8 cellular contexts compared by ENCODE assay signal in the genomic region with DNA sequence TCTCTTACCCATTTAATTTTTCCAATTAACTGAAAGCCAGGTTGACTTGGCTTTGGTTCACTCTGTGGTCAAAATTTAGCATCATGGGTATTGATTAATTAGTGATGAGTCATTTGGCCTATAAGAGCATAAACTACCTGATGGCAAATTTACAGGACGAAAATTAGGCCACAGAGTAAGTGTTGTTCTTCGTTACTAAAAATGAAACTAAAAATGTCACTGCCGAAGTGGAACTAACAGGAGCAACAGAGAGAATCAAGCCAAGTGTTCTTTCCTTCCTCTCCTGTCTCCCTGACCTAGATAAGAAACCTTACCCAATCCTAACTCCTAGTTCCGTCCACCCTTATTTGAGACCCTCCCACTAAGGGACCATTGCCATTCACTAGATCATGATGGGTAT.
DNase-seq lines count a peak whose midpoint lies in the region; ATAC-seq, FAIRE-seq and TF ChIP-seq lines count a peak whose summit lies in the region.

No MANE protein-coding gene starts in this region.

- intact Hi-C loops in kidney (cut with DNase I): no loop called here

- no peaks in the 10 kb centered on the region for H3K9me3 ChIP-seq in kidney (ENCODE audit: control insufficient read depth in 1 of 2, low read length in 2 of 2)

- no peak overlapping the region for H3K27ac ChIP-seq in kidney (ENCODE audit: low read depth in 2 of 2, low read length in 2 of 2)

- no peak overlapping the region for H3K27ac Mint-ChIP-seq in activated naive CD4-positive, alpha-beta T cell treated with anti-CD3 and anti-CD28 coated beads, Interleukin-2, amount 50 U/mL, for 24 hours
- H3K27ac Mint-ChIP-seq in T-helper 2 cell treated with Interferon-gamma antibody and Interleukin-4, amounts not matched to agents 5 μg/mL and 100 μg/mL, for 36 hours: peak overlapping the region; percentile 36

- H3K36me3 ChIP-seq in kidney (ENCODE audit: control insufficient read depth in 1 of 2, insufficient read depth in 2 of 2, low read length in 2 of 2): no peaks in the 10 kb centered on the region

- H3K4me3 ChIP-seq in kidney (ENCODE audit: low read length in 2 of 2): peak overlapping the region; percentile 40 to 43

- no peaks in the 10 kb centered on the region for H3K27me3 Mint-ChIP-seq in activated naive CD4-positive, alpha-beta T cell treated with anti-CD3 and anti-CD28 coated beads, Interleukin-2, amount 50 U/mL, for 24 hours
- peaks cover 1% of the 10 kb centered on the region for H3K27me3 Mint-ChIP-seq in T-helper 2 cell treated with Interferon-gamma antibody and Interleukin-4, amounts not matched to agents 5 μg/mL and 100 μg/mL, for 36 hours (ENCODE audit: low read depth)

- H3K4me1 Mint-ChIP-seq in activated naive CD4-positive, alpha-beta T cell treated with anti-CD3 and anti-CD28 coated beads, Interleukin-2, amount 50 U/mL, for 24 hours: peaks cover 32% of the 10 kb centered on the region
- peaks cover 26% of the 10 kb centered on the region for H3K4me1 Mint-ChIP-seq in T-helper 2 cell treated with Interferon-gamma antibody and Interleukin-4, amounts not matched to agents 5 μg/mL and 100 μg/mL, for 36 hours (ENCODE audit: low read depth)

- peak; percentile 92 for ATAC-seq in HG03108 (IDR thresholded peaks at IDR 0.05; ENCODE audit: unreplicated experiment)

- H3K4me1 ChIP-seq in kidney (ENCODE audit: control insufficient read depth in 1 of 2, insufficient read depth in 1 of 2, low read depth in 1 of 2, low read length in 2 of 2): no peaks in the 10 kb centered on the region

- no peaks in the 10 kb centered on the region for H3K9me3 Mint-ChIP-seq in activated naive CD4-positive, alpha-beta T cell treated with anti-CD3 and anti-CD28 coated beads, Interleukin-2, amount 50 U/mL, for 24 hours
- H3K9me3 Mint-ChIP-seq in T-helper 2 cell treated with Interferon-gamma antibody and Interleukin-4, amounts not matched to agents 5 μg/mL and 100 μg/mL, for 36 hours: no peaks in the 10 kb centered on the region

- H3K9ac ChIP-seq in kidney (ENCODE audit: low read length in 2 of 2): no peak overlapping the region

- peak overlapping the region; percentile 48 for H3K4me3 Mint-ChIP-seq in activated naive CD4-positive, alpha-beta T cell treated with anti-CD3 and anti-CD28 coated beads, Interleukin-2, amount 50 U/mL, for 24 hours
- H3K4me3 Mint-ChIP-seq in T-helper 2 cell treated with Interferon-gamma antibody and Interleukin-4, amounts not matched to agents 5 μg/mL and 100 μg/mL, for 36 hours: peak overlapping the region; percentile 80

- no peak for FAIRE-seq in kidney (lab: Jason Lieb, UNC)

- no peak for DNase-seq in activated naive CD4-positive, alpha-beta T cell treated with Interleukin-2 at 50 U/mL for 16 hours
- DNase-seq in T-helper 2 cell treated with Interferon-gamma antibody and Interleukin-4, amounts not matched to agents 5 μg/mL and 100 μg/mL, for 36 hours (ENCODE audit: low spot score): no peak
- DNase-seq in kidney: no peak
- no peak for DNase-seq in HCEC 1CT
- no peak for DNase-seq in NCI-H345 treated with DMSO at 0.1 percent for 48 hours (lab: John Stamatoyannopoulos, UW; ENCODE audit: unreplicated experiment)
- DNase-seq in 8988T: no peak

- no peak for TF ChIP-seq CTCF in kidney (IDR thresholded peaks at IDR 0.05; ENCODE audit: borderline replicate concordance, extremely low read depth, insufficient read depth)

- no peaks in the 10 kb centered on the region for H3K36me3 Mint-ChIP-seq in activated naive CD4-positive, alpha-beta T cell treated with anti-CD3 and anti-CD28 coated beads, Interleukin-2, amount 50 U/mL, for 24 hours
- no peaks in the 10 kb centered on the region for H3K36me3 Mint-ChIP-seq in T-helper 2 cell treated with Interferon-gamma antibody and Interleukin-4, amounts not matched to agents 5 μg/mL and 100 μg/mL, for 36 hours (ENCODE audit: low read depth)
